Comparison of ENCODE assay signal across 1 cellular context in genomic region chr15:66394472-66394871, GRCh38.
TF ChIP-seq lines count a peak whose summit lies in the region.

No MANE protein-coding gene starts in this region.

TF ChIP-seq in GM12878, 131 proteins besides CTCF, POLR2A, EP300 and RAD21:
- no peak for TF ChIP-seq RB1 (IDR thresholded peaks at IDR 0.05; ENCODE audit: borderline replicate concordance)
- no peak for TF ChIP-seq ZNF217 (IDR thresholded peaks at IDR 0.05)
- TF ChIP-seq CEBPB (IDR thresholded peaks at IDR 0.05; ENCODE audit: borderline replicate concordance in 1 of 2, low read depth in 2 of 2, low read length in 2 of 2) = no peak
- TF ChIP-seq MEF2A (IDR thresholded peaks at IDR 0.05; ENCODE audit: insufficient read depth, low read depth, low read length) = no peak
- no peak for TF ChIP-seq GATAD2B (conservative IDR thresholded peaks at IDR 0.05; ENCODE audit: low read depth)
- TF ChIP-seq LARP7 (IDR thresholded peaks at IDR 0.05) = no peak
- TF ChIP-seq BACH1 (IDR thresholded peaks at IDR 0.05; ENCODE audit: borderline replicate concordance) = no peak
- TF ChIP-seq CUX1 (IDR thresholded peaks at IDR 0.05; ENCODE audit: insufficient replicate concordance, low read depth, low read length) = no peak
- TF ChIP-seq RAD51 (IDR thresholded peaks at IDR 0.05) = no peak
- TF ChIP-seq MXI1 (IDR thresholded peaks at IDR 0.05; ENCODE audit: low read depth, low read length) = no peak
- TF ChIP-seq TCF7 (IDR thresholded peaks at IDR 0.05; ENCODE audit: borderline replicate concordance) = no peak
- TF ChIP-seq E2F8 (IDR thresholded peaks at IDR 0.05; ENCODE audit: low read depth, partially characterized antibody) = no peak
